In genomic region chr14:98229676-98230366, GRCh38 we compare ENCODE assay signal across 22 cellular contexts.
DNase-seq lines count a peak whose midpoint lies in the region; ATAC-seq and TF ChIP-seq lines count a peak whose summit lies in the region.
"Had no signal": no experiment of that assay in that cellular context is flagged by ENCODE, and none has a peak within 500 bp of the region (broad histone marks: within the 10 kb centered on the region; RNA-seq: fewer than 3 reads in every experiment).

No MANE protein-coding gene starts in this region.

- H3K4me3 ChIP-seq in astrocyte of the spinal cord (ENCODE audit: low read depth, low read length): no peak overlapping the region
- H3K4me3 ChIP-seq: adrenal gland, cardiac muscle cell, HAP-1, SJSA1, spleen, uterus had no signal

- ATAC-seq in activated CD8-positive, alpha-beta T cell treated with anti-CD3 and anti-CD28 coated beads, Interleukin-2, amount 10 ng/mL, durations not matched to agents 7 days and 5 days: no peak
- no peak for ATAC-seq in stimulated activated effector memory CD8-positive, alpha-beta T cell treated with anti-CD3 and anti-CD28 coated beads, Interleukin-12 subunit alpha, Interleukin-12 subunit beta, amount 100 ng/mL, for 72 hours
- ATAC-seq in activated CD8-positive, alpha-beta memory T cell treated with anti-CD3 and anti-CD28 coated beads, Interleukin-2, amount 10 ng/mL, durations not matched to agents 7 days and 5 days: no peak
- ATAC-seq in HG03196 (IDR thresholded peaks at IDR 0.05; ENCODE audit: unreplicated experiment) (no peak), GM19035 (IDR thresholded peaks at IDR 0.05; ENCODE audit: unreplicated experiment) (no peak)
- ATAC-seq: left cardiac atrium, Panc1 had no signal

- peak overlapping the region; percentile 37 for H3K27ac Mint-ChIP-seq in activated CD8-positive, alpha-beta T cell treated with anti-CD3 and anti-CD28 coated beads, Interleukin-2, amount 10 ng/mL, durations not matched to agents 7 days and 5 days
- peak overlapping the region; percentile 59 for H3K27ac Mint-ChIP-seq in stimulated activated effector memory CD8-positive, alpha-beta T cell treated with anti-CD3 and anti-CD28 coated beads, Interleukin-12 subunit alpha, Interleukin-12 subunit beta, amount 100 ng/mL, for 72 hours
- H3K27ac Mint-ChIP-seq in activated CD8-positive, alpha-beta memory T cell treated with anti-CD3 and anti-CD28 coated beads, Interleukin-2, amount 10 ng/mL, durations not matched to agents 7 days and 5 days: no peak overlapping the region
- H3K27ac Mint-ChIP-seq: activated B cell treated with CpG ODN at 0.5 μM for 24 hours had no signal

- no peak for TF ChIP-seq CTCF in astrocyte of the spinal cord (IDR thresholded peaks at IDR 0.05; ENCODE audit: low read depth, low read length)

- in situ Hi-C loops in astrocyte of the spinal cord (cut with HindIII; ENCODE audit: low sequenced_read_pairs): no loop called here

- H3K4me1 Mint-ChIP-seq in activated CD8-positive, alpha-beta T cell treated with anti-CD3 and anti-CD28 coated beads, Interleukin-2, amount 10 ng/mL, durations not matched to agents 7 days and 5 days (ENCODE audit: low read depth): peaks cover 50% of the 10 kb centered on the region
- H3K4me1 Mint-ChIP-seq in stimulated activated effector memory CD8-positive, alpha-beta T cell treated with anti-CD3 and anti-CD28 coated beads, Interleukin-12 subunit alpha, Interleukin-12 subunit beta, amount 100 ng/mL, for 72 hours: peaks cover 69% of the 10 kb centered on the region
- peaks cover 51% of the 10 kb centered on the region for H3K4me1 Mint-ChIP-seq in activated CD8-positive, alpha-beta memory T cell treated with anti-CD3 and anti-CD28 coated beads, Interleukin-2, amount 10 ng/mL, durations not matched to agents 7 days and 5 days
- H3K4me1 Mint-ChIP-seq: activated B cell treated with CpG ODN at 0.5 μM for 24 hours had no signal

- DNase-seq in activated T-cell treated with anti-CD3 and anti-CD28 coated beads for 1 hour (ENCODE audit: low read depth) (peak; percentile 19), activated T-cell treated with anti-CD3 and anti-CD28 coated beads for 4 hours (no peak), astrocyte of the spinal cord (ENCODE audit: low read depth, low spot score) (peak; percentile 23)
- DNase-seq in activated CD8-positive, alpha-beta T cell treated with anti-CD3 and anti-CD28 coated beads, Interleukin-2, amount 10 ng/mL, durations not matched to agents 7 days and 5 days: no peak
- no peak for DNase-seq in stimulated activated effector memory CD8-positive, alpha-beta T cell treated with anti-CD3 and anti-CD28 coated beads, Interleukin-12 subunit alpha, Interleukin-12 subunit beta, amount 100 ng/mL, for 72 hours (ENCODE audit: low spot score in 2 of 2)
- no peak for DNase-seq in activated CD8-positive, alpha-beta memory T cell treated with anti-CD3 and anti-CD28 coated beads, Interleukin-2, amount 10 ng/mL, durations not matched to agents 7 days and 5 days
- DNase-seq: activated B cell treated with CpG ODN at 0.5 μM for 24 hours; activated CD8-positive, alpha-beta memory T cell treated with anti-CD3 and anti-CD28 coated beads, Interleukin-2, amount 50 U/mL, for 4 hours; adrenal gland; C1 segment of cervical spinal cord; left cardiac atrium; NCI-H146; NCI-H774; spleen; stimulated activated CD4-positive, alpha-beta T cell treated with anti-CD3 and anti-CD28 coated beads, Interleukin-4, amount 100 ng/mL, for 4 hours; uterus had no signal

- peaks cover 12% of the 10 kb centered on the region for H3K36me3 Mint-ChIP-seq in activated CD8-positive, alpha-beta T cell treated with anti-CD3 and anti-CD28 coated beads, Interleukin-2, amount 10 ng/mL, durations not matched to agents 7 days and 5 days (ENCODE audit: low read depth)
- H3K36me3 Mint-ChIP-seq in stimulated activated effector memory CD8-positive, alpha-beta T cell treated with anti-CD3 and anti-CD28 coated beads, Interleukin-12 subunit alpha, Interleukin-12 subunit beta, amount 100 ng/mL, for 72 hours: no peaks in the 10 kb centered on the region
- H3K36me3 Mint-ChIP-seq in activated CD8-positive, alpha-beta memory T cell treated with anti-CD3 and anti-CD28 coated beads, Interleukin-2, amount 10 ng/mL, durations not matched to agents 7 days and 5 days: peaks cover 5% of the 10 kb centered on the region

- no peaks in the 10 kb centered on the region for H3K27me3 Mint-ChIP-seq in activated CD8-positive, alpha-beta T cell treated with anti-CD3 and anti-CD28 coated beads, Interleukin-2, amount 10 ng/mL, durations not matched to agents 7 days and 5 days (ENCODE audit: low read depth)
- H3K27me3 Mint-ChIP-seq in activated CD8-positive, alpha-beta memory T cell treated with anti-CD3 and anti-CD28 coated beads, Interleukin-2, amount 10 ng/mL, durations not matched to agents 7 days and 5 days: no peaks in the 10 kb centered on the region
- H3K27me3 Mint-ChIP-seq: activated B cell treated with CpG ODN at 0.5 μM for 24 hours had no signal

- H3K4me3 Mint-ChIP-seq in activated CD8-positive, alpha-beta T cell treated with anti-CD3 and anti-CD28 coated beads, Interleukin-2, amount 10 ng/mL, durations not matched to agents 7 days and 5 days: no peak overlapping the region
- no peak overlapping the region for H3K4me3 Mint-ChIP-seq in stimulated activated effector memory CD8-positive, alpha-beta T cell treated with anti-CD3 and anti-CD28 coated beads, Interleukin-12 subunit alpha, Interleukin-12 subunit beta, amount 100 ng/mL, for 72 hours
- H3K4me3 Mint-ChIP-seq in activated CD8-positive, alpha-beta memory T cell treated with anti-CD3 and anti-CD28 coated beads, Interleukin-2, amount 10 ng/mL, durations not matched to agents 7 days and 5 days: no peak overlapping the region
- H3K4me3 Mint-ChIP-seq: activated B cell treated with CpG ODN at 0.5 μM for 24 hours had no signal

- CTCF ChIA-PET in activated CD8-positive, alpha-beta T cell treated with anti-CD3 and anti-CD28 coated beads, Interleukin-2, amount 10 ng/mL, durations not matched to agents 7 days and 5 days (lab: Charles Lee): interaction anchor here (0.8 to 3.1 kb wide), 8 partner anchors 13 to 91 kb away, joined by 3 to 12 read pairs (median 3); no protein-coding TSS in a partner anchor
- CTCF ChIA-PET in activated CD8-positive, alpha-beta memory T cell treated with anti-CD3 and anti-CD28 coated beads, Interleukin-2, amount 10 ng/mL, durations not matched to agents 7 days and 5 days (lab: Charles Lee): no interaction called here

- POLR2A ChIA-PET in activated CD8-positive, alpha-beta T cell treated with anti-CD3 and anti-CD28 coated beads, Interleukin-2, amount 10 ng/mL, durations not matched to agents 7 days and 5 days (lab: Charles Lee): interaction anchor here (1.6 kb wide), 1 partner anchor 40 kb away, joined by 8 read pairs; no protein-coding TSS in a partner anchor

- H3K9me3 Mint-ChIP-seq in activated CD8-positive, alpha-beta T cell treated with anti-CD3 and anti-CD28 coated beads, Interleukin-2, amount 10 ng/mL, durations not matched to agents 7 days and 5 days (ENCODE audit: insufficient read depth): peaks cover 5% of the 10 kb centered on the region
- peaks cover 3% of the 10 kb centered on the region for H3K9me3 Mint-ChIP-seq in stimulated activated effector memory CD8-positive, alpha-beta T cell treated with anti-CD3 and anti-CD28 coated beads, Interleukin-12 subunit alpha, Interleukin-12 subunit beta, amount 100 ng/mL, for 72 hours
- peaks cover 2% of the 10 kb centered on the region for H3K9me3 Mint-ChIP-seq in activated CD8-positive, alpha-beta memory T cell treated with anti-CD3 and anti-CD28 coated beads, Interleukin-2, amount 10 ng/mL, durations not matched to agents 7 days and 5 days (ENCODE audit: low read depth)

Comparison
In these comparisons a context has a peak if more than half of its experiments do, and no peak if none do; other contexts are left out.
1. DNase-seq: peak in activated T-cell treated with anti-CD3 and anti-CD28 coated beads for 1 hour (single experiment) and astrocyte of the spinal cord (single experiment); none in activated T-cell treated with anti-CD3 and anti-CD28 coated beads for 4 hours (single experiment), activated CD8-positive, alpha-beta T cell treated with anti-CD3 and anti-CD28 coated beads, Interleukin-2, amount 10 ng/mL, durations not matched to agents 7 days and 5 days (single experiment), stimulated activated effector memory CD8-positive, alpha-beta T cell treated with anti-CD3 and anti-CD28 coated beads, Interleukin-12 subunit alpha, Interleukin-12 subunit beta, amount 100 ng/mL, for 72 hours (0 of 2) and activated CD8-positive, alpha-beta memory T cell treated with anti-CD3 and anti-CD28 coated beads, Interleukin-2, amount 10 ng/mL, durations not matched to agents 7 days and 5 days (single experiment).